In the genomic region with DNA sequence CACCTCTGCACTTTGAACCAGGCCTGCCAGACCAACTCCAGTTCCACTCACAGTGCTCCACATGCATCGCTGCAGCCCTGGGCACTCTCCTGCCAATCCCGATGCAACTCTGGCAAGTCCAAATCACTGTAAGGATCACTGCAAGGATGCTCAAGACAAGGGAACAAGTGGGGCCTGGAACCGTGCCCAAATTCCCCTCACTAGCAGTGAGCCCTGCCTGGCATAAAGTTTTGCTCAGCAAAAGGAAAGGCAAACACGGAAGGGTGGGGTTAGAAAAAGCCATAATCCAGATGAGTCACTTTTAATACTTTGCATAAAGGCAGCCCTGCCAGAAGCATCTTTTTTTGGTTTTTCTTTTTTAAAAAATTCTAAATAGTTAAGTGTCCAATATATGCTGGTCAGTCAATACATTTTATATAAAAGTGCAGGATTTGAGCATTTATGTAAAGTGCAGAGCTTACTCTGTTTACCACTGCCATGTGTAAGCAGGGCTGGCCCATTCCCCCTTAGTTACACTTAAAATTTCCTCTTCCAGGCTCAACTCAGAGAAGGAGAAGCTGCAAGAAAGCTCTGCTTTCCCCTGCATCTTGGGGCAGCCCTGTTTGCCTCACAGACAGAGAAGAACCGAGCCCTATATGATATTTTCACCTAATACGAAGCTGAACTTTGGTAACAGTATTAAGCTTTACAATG, we compare ENCODE assay signal across 8 cellular contexts.
DNase-seq lines count a peak whose midpoint lies in the region; ATAC-seq and TF ChIP-seq lines count a peak whose summit lies in the region.

No MANE protein-coding gene starts in this region.

- DNase-seq in COLO829 (ENCODE audit: low spot score) (peak; percentile 42), MG63 (peak; percentile 68), choroid plexus epithelial cell (ENCODE audit: low read depth) (peak; percentile 49), NCI-H1694 (lab: John Stamatoyannopoulos, UW) (no peak), endothelial cell (ENCODE audit: low spot score) (no peak), DMS114 treated with DMSO at 0.1 percent for 48 hours (lab: John Stamatoyannopoulos, UW; ENCODE audit: unreplicated experiment) (no peak), DMS53 (lab: John Stamatoyannopoulos, UW) (no peak)
- no peak for DNase-seq in naive thymus-derived CD4-positive, alpha-beta T cell

- H3K27me3 Mint-ChIP-seq in naive thymus-derived CD4-positive, alpha-beta T cell: no peaks in the 10 kb centered on the region
- H3K27me3 Mint-ChIP-seq in endothelial cell (ENCODE audit: unreplicated experiment): no peaks in the 10 kb centered on the region

- peak overlapping the region in 3 of 9 donors; percentile 38 to 62 (median 43) for H3K27ac Mint-ChIP-seq in naive thymus-derived CD4-positive, alpha-beta T cell
- H3K27ac Mint-ChIP-seq in endothelial cell (ENCODE audit: unreplicated experiment): no peak overlapping the region

- H3K36me3 ChIP-seq in MG63: no peaks in the 10 kb centered on the region
- no peaks in the 10 kb centered on the region for H3K36me3 ChIP-seq in naive thymus-derived CD4-positive, alpha-beta T cell (ENCODE audit: control insufficient read depth in 2 of 3, insufficient read depth in 3 of 3, low read length in 3 of 3)

- H3K27ac ChIP-seq in naive thymus-derived CD4-positive, alpha-beta T cell (ENCODE audit: low read depth, low read length): no peak overlapping the region

- H3K27me3 ChIP-seq in MG63: no peaks in the 10 kb centered on the region
- no peaks in the 10 kb centered on the region for H3K27me3 ChIP-seq in naive thymus-derived CD4-positive, alpha-beta T cell (ENCODE audit: control insufficient read depth in 2 of 2, insufficient read depth in 2 of 2, low read length in 2 of 2)

- intact Hi-C loops in naive thymus-derived CD4-positive, alpha-beta T cell (cut with micrococcal nuclease): loop anchor here in 1 of 2 donors (5.0 kb wide), 1 partner anchor 234 kb away; a partner anchor contains a TSS

- POLR2A ChIA-PET in naive thymus-derived CD4-positive, alpha-beta T cell (lab: Charles Lee): interaction anchor here (1.6 kb wide), 1 partner anchor 13 kb away, joined by 4 read pairs; no protein-coding TSS in a partner anchor

- H3K4me3 ChIP-seq in MG63: no peak overlapping the region
- no peak overlapping the region for H3K4me3 ChIP-seq in choroid plexus epithelial cell (ENCODE audit: low read depth, low read length)
- no peak overlapping the region for H3K4me3 ChIP-seq in naive thymus-derived CD4-positive, alpha-beta T cell (ENCODE audit: low read length)

- TF ChIP-seq CTCF in choroid plexus epithelial cell (conservative IDR thresholded peaks at IDR 0.05; ENCODE audit: low read depth, low read length) (no peak), endothelial cell (IDR thresholded peaks at IDR 0.05; ENCODE audit: unreplicated experiment) (no peak)

- ATAC-seq in naive thymus-derived CD4-positive, alpha-beta T cell: peak; percentile 54

- H3K9me3 ChIP-seq in MG63: no peaks in the 10 kb centered on the region
- no peaks in the 10 kb centered on the region for H3K9me3 ChIP-seq in naive thymus-derived CD4-positive, alpha-beta T cell (ENCODE audit: control insufficient read depth in 2 of 3, low read length in 3 of 3)

- no peaks in the 10 kb centered on the region for H3K36me3 Mint-ChIP-seq in naive thymus-derived CD4-positive, alpha-beta T cell
- no peaks in the 10 kb centered on the region for H3K36me3 Mint-ChIP-seq in endothelial cell (ENCODE audit: low read depth, unreplicated experiment)

- H3K9me3 Mint-ChIP-seq in naive thymus-derived CD4-positive, alpha-beta T cell: no peaks in the 10 kb centered on the region
- no peaks in the 10 kb centered on the region for H3K9me3 Mint-ChIP-seq in endothelial cell (ENCODE audit: unreplicated experiment)

- peaks cover 8 to 31% (median 21%) of the 10 kb centered on the region in 7 donors for H3K4me1 Mint-ChIP-seq in naive thymus-derived CD4-positive, alpha-beta T cell
- H3K4me1 Mint-ChIP-seq in endothelial cell (ENCODE audit: unreplicated experiment): peaks cover 4% of the 10 kb centered on the region

- CTCF ChIA-PET in naive thymus-derived CD4-positive, alpha-beta T cell (lab: Charles Lee): no interaction called here

- peak overlapping the region in 1 of 10 donors; percentile 6 for H3K4me3 Mint-ChIP-seq in naive thymus-derived CD4-positive, alpha-beta T cell
- H3K4me3 Mint-ChIP-seq in endothelial cell (ENCODE audit: unreplicated experiment): no peak overlapping the region

- peaks cover 0 to 6% of the 10 kb centered on the region in 2 donors for H3K4me1 ChIP-seq in naive thymus-derived CD4-positive, alpha-beta T cell (ENCODE audit: control insufficient read depth in 2 of 2, insufficient read depth in 2 of 2, low read length in 2 of 2)

Comparison
In these comparisons a context has a peak if more than half of its experiments do, and no peak if none do; other contexts are left out.
1. DNase-seq: peak in COLO829 (single experiment), MG63 (single experiment) and choroid plexus epithelial cell (single experiment); none in naive thymus-derived CD4-positive, alpha-beta T cell (0 of 9), NCI-H1694 (single experiment), endothelial cell (single experiment), DMS114 treated with DMSO at 0.1 percent for 48 hours (single experiment) and DMS53 (single experiment).